In the genomic region with DNA sequence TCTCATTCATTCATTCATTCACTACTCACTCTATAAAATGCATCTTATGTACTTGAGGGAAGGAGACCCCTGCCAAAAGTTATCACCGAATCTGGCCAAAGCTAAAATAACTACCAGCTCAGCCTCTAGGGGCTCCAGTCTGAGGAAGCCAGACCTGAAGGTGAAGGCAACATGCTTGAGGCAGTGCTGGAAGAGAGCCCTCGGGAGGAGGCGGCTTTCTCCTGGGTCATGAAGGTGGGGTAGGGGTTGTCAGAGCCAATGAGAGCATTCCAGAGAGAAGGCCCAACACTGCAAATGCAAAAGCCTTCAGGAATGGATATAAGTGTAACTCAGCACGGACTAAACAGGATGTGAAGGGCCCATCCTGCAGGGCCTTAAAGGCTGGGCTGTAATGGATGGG, we compare ENCODE assay signal across 22 cellular contexts.
DNase-seq lines count a peak whose midpoint lies in the region; TF ChIP-seq lines count a peak whose summit lies in the region.
"Had no signal": no experiment of that assay in that cellular context is flagged by ENCODE, and none has a peak within 500 bp of the region (broad histone marks: within the 10 kb centered on the region; RNA-seq: fewer than 3 reads in every experiment).

No MANE protein-coding gene starts in this region.

- no peak overlapping the region for H2AFZ ChIP-seq in OCI-LY1 (ENCODE audit: low read length)

- no peaks in the 10 kb centered on the region for H3F3A ChIP-seq in OCI-LY1 (ENCODE audit: insufficient read depth, low read length)

- H3K27me3 Mint-ChIP-seq in type B pancreatic cell, result peaks cover 30% of the 10 kb centered on the region

- no peaks in the 10 kb centered on the region for H3K9me3 Mint-ChIP-seq in type B pancreatic cell
- H3K9me3 Mint-ChIP-seq: activated CD4-positive, alpha-beta T cell treated with anti-CD3 and anti-CD28 coated beads, Interleukin-2, amount 10 ng/mL, durations not matched to agents 24 days and 14 days; activated naive CD8-positive, alpha-beta T cell treated with anti-CD3 and anti-CD28 coated beads for 36 hours; activated T-helper 17 cell treated with anti-CD3 and anti-CD28 coated beads, Interleukin-2, amount 50 U/mL, for 72 hours; T-cell had no signal

- no peak overlapping the region for H3K27ac Mint-ChIP-seq in type B pancreatic cell
- H3K27ac Mint-ChIP-seq: activated CD4-positive, alpha-beta T cell treated with anti-CD3 and anti-CD28 coated beads, Interleukin-2, amount 10 ng/mL, durations not matched to agents 24 days and 14 days; activated naive CD8-positive, alpha-beta T cell treated with anti-CD3 and anti-CD28 coated beads for 36 hours; activated T-helper 17 cell treated with anti-CD3 and anti-CD28 coated beads, Interleukin-2, amount 50 U/mL, for 72 hours; T-cell had no signal

- H3K27ac ChIP-seq in OCI-LY1 (ENCODE audit: low read depth, low read length, poor library complexity, severe bottlenecking) (no peak overlapping the region), spleen (no peak overlapping the region), coronary artery (no peak overlapping the region)
- H3K27ac ChIP-seq: body of pancreas, heart left ventricle, lower lobe of right lung, neutrophil had no signal

- 33 to 47% (median 40%) methylated on average over 4 of the region's 4 CpGs for WGBS in spleen, 5 donors

- no peak for TF ChIP-seq POLR2A in spleen (IDR thresholded peaks at IDR 0.05)

- H3K9me2 ChIP-seq in OCI-LY1 (ENCODE audit: low read depth, low read length), result no peaks in the 10 kb centered on the region

- no peaks in the 10 kb centered on the region for H3K36me3 Mint-ChIP-seq in type B pancreatic cell
- H3K36me3 Mint-ChIP-seq: activated naive CD8-positive, alpha-beta T cell treated with anti-CD3 and anti-CD28 coated beads for 36 hours; T-cell had no signal

- H4K20me1 ChIP-seq in OCI-LY1 (ENCODE audit: insufficient read depth, low read length), result no peaks in the 10 kb centered on the region

- H3K9ac ChIP-seq in OCI-LY1 (ENCODE audit: low read length), result no peak overlapping the region

- H3K27me3 ChIP-seq in OCI-LY1 (ENCODE audit: insufficient read depth, low read length), result no peaks in the 10 kb centered on the region
- peaks cover 0 to 48% (median 0%) of the 10 kb centered on the region in 7 donors for H3K27me3 ChIP-seq in spleen (replicated peaks in 1 of 7)
- H3K27me3 ChIP-seq: body of pancreas had no signal

- TF ChIP-seq CTCF in OCI-LY1 (IDR thresholded peaks at IDR 0.05; ENCODE audit: low read length) (peak; percentile 25; the same call in 1 of the 2 replicates), epithelial cell of proximal tubule (conservative IDR thresholded peaks at IDR 0.05; ENCODE audit: low read depth, low read length) (peak; percentile 18), type B pancreatic cell (conservative IDR thresholded peaks at IDR 0.05) (peak; percentile 39), spleen (IDR thresholded peaks at IDR 0.05 in 8 of 11, conservative IDR thresholded peaks at IDR 0.05 in 3 of 11) (no peak), coronary artery (IDR thresholded peaks at IDR 0.05) (no peak)

- DNase-seq in NCI-H82 (lab: John Stamatoyannopoulos, UW) (peak; percentile 4), NCI-H82 treated with DMSO at 0.1 percent for 48 hours (lab: John Stamatoyannopoulos, UW; ENCODE audit: unreplicated experiment) (no peak), epithelial cell of proximal tubule (ENCODE audit: low read depth) (no peak), type B pancreatic cell (ENCODE audit: extremely low spot score, unreplicated experiment) (no peak), spleen (no peak), coronary artery (ENCODE audit: low spot score) (no peak), posterior cingulate gyrus (no peak)
- DNase-seq: activated CD4-positive, alpha-beta T cell treated with anti-CD3 and anti-CD28 coated beads, Interleukin-2, amount 10 ng/mL, durations not matched to agents 24 days and 14 days; activated naive CD8-positive, alpha-beta T cell treated with anti-CD3 and anti-CD28 coated beads for 36 hours; body of pancreas; cortex of kidney; GDM1; heart left ventricle; lower lobe of right lung; NCI-H1417 treated with DMSO at 0.1 percent for 48 hours; NCI-H524 treated with DMSO at 0.1 percent for 48 hours; OCI-M1; Right ventricle myocardium superior; T-cell had no signal

- H3K9me3 ChIP-seq in OCI-LY1 (ENCODE audit: low read length) (no peaks in the 10 kb centered on the region), spleen (no peaks in the 10 kb centered on the region)
- H3K9me3 ChIP-seq: body of pancreas, heart left ventricle, lower lobe of right lung, neutrophil had no signal

- H3K79me2 ChIP-seq in OCI-LY1 (ENCODE audit: insufficient read depth, low read length), result no peaks in the 10 kb centered on the region

- no peak overlapping the region for H3K4me2 ChIP-seq in OCI-LY1 (ENCODE audit: low read length)

- H3K36me3 ChIP-seq in OCI-LY1 (ENCODE audit: insufficient read depth, low read length) (no peaks in the 10 kb centered on the region), spleen (no peaks in the 10 kb centered on the region)
- H3K36me3 ChIP-seq: heart left ventricle, lower lobe of right lung, neutrophil had no signal

- H3K4me3 Mint-ChIP-seq in type B pancreatic cell, result no peak overlapping the region
- H3K4me3 Mint-ChIP-seq: activated CD4-positive, alpha-beta T cell treated with anti-CD3 and anti-CD28 coated beads, Interleukin-2, amount 10 ng/mL, durations not matched to agents 24 days and 14 days; activated naive CD8-positive, alpha-beta T cell treated with anti-CD3 and anti-CD28 coated beads for 36 hours; activated T-helper 17 cell treated with anti-CD3 and anti-CD28 coated beads, Interleukin-2, amount 50 U/mL, for 72 hours; T-cell had no signal

- H3K4me1 Mint-ChIP-seq in type B pancreatic cell (ENCODE audit: unreplicated experiment), result peaks cover 5% of the 10 kb centered on the region
- H3K4me1 Mint-ChIP-seq: activated CD4-positive, alpha-beta T cell treated with anti-CD3 and anti-CD28 coated beads, Interleukin-2, amount 10 ng/mL, durations not matched to agents 24 days and 14 days; activated naive CD8-positive, alpha-beta T cell treated with anti-CD3 and anti-CD28 coated beads for 36 hours; T-cell had no signal

- H3K4me3 ChIP-seq in OCI-LY1 (ENCODE audit: low read depth, low read length, poor library complexity, severe bottlenecking), result no peak overlapping the region
- no peak overlapping the region for H3K4me3 ChIP-seq in epithelial cell of proximal tubule (ENCODE audit: low read depth, low read length)
- H3K4me3 ChIP-seq in spleen, result no peak overlapping the region
- no peak overlapping the region for H3K4me3 ChIP-seq in coronary artery
- H3K4me3 ChIP-seq: body of pancreas, heart left ventricle, lower lobe of right lung had no signal

- no peaks in the 10 kb centered on the region for H3K4me1 ChIP-seq in OCI-LY1 (ENCODE audit: insufficient read depth, low read length, severe bottlenecking)
- H3K4me1 ChIP-seq in spleen, result no peaks in the 10 kb centered on the region
- H3K4me1 ChIP-seq: body of pancreas, heart left ventricle, lower lobe of right lung had no signal

- intact Hi-C loops in spleen (cut with DNase I; ENCODE audit: low total_unique reads), result no loop called here
- intact Hi-C loops in posterior cingulate gyrus (cut with DNase I), result no loop called here

Comparison
In these comparisons a context has a peak if more than half of its experiments do, and no peak if none do; other contexts are left out.
1. CTCF ChIP-seq: peak in OCI-LY1 (single experiment), epithelial cell of proximal tubule (single experiment) and type B pancreatic cell (single experiment); none in spleen (0 of 11) and coronary artery (single experiment).